22 cellular contexts compared by ENCODE assay signal in genomic region chr2:203734276-203734983, GRCh38. TPM values are rescaled to one million over a fixed set of nuclear protein-coding genes. Genes with fewer than 3 reads are reported as not detected.
DNase-seq lines count a peak whose midpoint lies in the region; ATAC-seq and TF ChIP-seq lines count a peak whose summit lies in the region.
"Had no signal": no experiment of that assay in that cellular context is flagged by ENCODE, and none has a peak within 500 bp of the region (broad histone marks: within the 10 kb centered on the region; RNA-seq: fewer than 3 reads in every experiment).

No MANE protein-coding gene starts in this region.

- no peak overlapping the region for H3K14ac ChIP-seq in H9 (ENCODE audit: insufficient read depth, low read length)

- peak overlapping the region; percentile 43 for H3K4me3 Mint-ChIP-seq in activated T-cell treated with anti-CD3 and anti-CD28 coated beads, Interleukin-2, amount 50 U/mL, for 24 hours
- H3K4me3 Mint-ChIP-seq in H9: no peak overlapping the region; a peak in 1 of 5 replicates
- H3K4me3 Mint-ChIP-seq in naive thymus-derived CD8-positive, alpha-beta T cell: no peak overlapping the region
- H3K4me3 Mint-ChIP-seq: CD14-positive monocyte; stimulated activated naive B cell treated with anti-CD40 and anti-IgM and Interleukin-4, amounts not matched to agents 10 μg/mL and 1 μg/mL and 100 μg/mL, for 72 hours had no signal

- no peak for TF ChIP-seq POLR2A in heart left ventricle (IDR thresholded peaks at IDR 0.05)

- H3K4me3 ChIP-seq in psoas muscle (no peak overlapping the region), colonic mucosa (no peak overlapping the region), heart left ventricle (no peak overlapping the region)
- H3K4me3 ChIP-seq: upper lobe of right lung had no signal

- H2BK15ac ChIP-seq in H9 (ENCODE audit: low read depth, low read length): no peak overlapping the region

- H4K91ac ChIP-seq in H9 (ENCODE audit: insufficient read length, low read depth, low read length): no peak overlapping the region

- H3K27ac ChIP-seq in H9 (ENCODE audit: insufficient read length, low read depth, low read length) (no peak overlapping the region), psoas muscle (no peak overlapping the region), colonic mucosa (no peak overlapping the region), heart left ventricle (no peak overlapping the region)
- H3K27ac ChIP-seq: upper lobe of right lung had no signal

- no peak for ATAC-seq in naive thymus-derived CD8-positive, alpha-beta T cell
- no peak for ATAC-seq in psoas muscle
- no peak for ATAC-seq in heart left ventricle
- ATAC-seq: HCT116; stimulated activated naive B cell treated with anti-CD40 and anti-IgM and Interleukin-4, amounts not matched to agents 10 μg/mL and 1 μg/mL and 100 μg/mL, for 72 hours; upper lobe of right lung had no signal

- no peak overlapping the region for H4K8ac ChIP-seq in H9 (replicated peaks; ENCODE audit: insufficient read length, low read depth, low read length)

- H2AFZ ChIP-seq in H9 (ENCODE audit: low read length): no peak overlapping the region

- peak; percentile 61 for DNase-seq in activated T-cell treated with anti-CD3 and anti-CD28 coated beads, Interleukin-2, amount 50 U/mL, for 24 hours
- no peak for DNase-seq in activated T-cell treated with anti-CD3 and anti-CD28 coated beads, Interleukin-2, amount 50 U/mL, for 1 hour
- DNase-seq in H9 (peak; percentile 28), psoas muscle (no peak), colonic mucosa (no peak), heart left ventricle (no peak)
- peak; percentile 50 for DNase-seq in activated naive CD4-positive, alpha-beta T cell treated with anti-CD3 and anti-CD28 coated beads, Interleukin-2, amount 50 U/mL, for 16 hours
- no peak for DNase-seq in naive thymus-derived CD8-positive, alpha-beta T cell
- DNase-seq: foreskin melanocyte; KBM-7; midbrain; NCI-H2029 treated with DMSO at 0.1 percent for 48 hours; NCI-H446 treated with DMSO at 0.1 percent for 48 hours; stimulated activated naive B cell treated with anti-CD40 and anti-IgM and Interleukin-4, amounts not matched to agents 10 μg/mL and 1 μg/mL and 100 μg/mL, for 72 hours; upper lobe of right lung had no signal

- TF ChIP-seq CTCF in H9 (conservative IDR thresholded peaks at IDR 0.05) (no peak), psoas muscle (IDR thresholded peaks at IDR 0.05) (no peak), colonic mucosa (IDR thresholded peaks at IDR 0.05) (no peak), heart left ventricle (IDR thresholded peaks at IDR 0.05) (no peak)

- POLR2A ChIA-PET in naive thymus-derived CD8-positive, alpha-beta T cell (lab: Charles Lee): interaction anchor here (1.5 to 5.9 kb wide), 3 partner anchors 15 to 33 kb away, joined by 4 to 77 read pairs (median 7); partner anchors contain the start of gene CD28

- H3T11ph ChIP-seq in H9 (ENCODE audit: low read length): no peak overlapping the region

- H3K27me3 ChIP-seq in H9 (ENCODE audit: insufficient read depth, low read length): no peaks in the 10 kb centered on the region
- H3K27me3 ChIP-seq in psoas muscle (ENCODE audit: insufficient read depth in 3 of 3, low read length in 2 of 3): no peaks in the 10 kb centered on the region
- H3K27me3 ChIP-seq in colonic mucosa: no peaks in the 10 kb centered on the region
- no peaks in the 10 kb centered on the region for H3K27me3 ChIP-seq in heart left ventricle
- H3K27me3 ChIP-seq: upper lobe of right lung had no signal

- intact Hi-C loops in psoas muscle (cut with DNase I) (loop anchor here in 1 of 2 donors (5.0 kb wide), 1 partner anchor 47 kb away; no protein-coding TSS in a partner anchor), colonic mucosa (cut with DNase I) (no loop called here), heart left ventricle (cut with DNase I) (no loop called here)

- H3K18ac ChIP-seq in H9 (ENCODE audit: insufficient read length, low read depth, low read length): no peak overlapping the region

- peak overlapping the region; percentile 24 for H3K4me2 ChIP-seq in H9 (ENCODE audit: insufficient read depth, insufficient read length, low read length)

- no peak overlapping the region for H2BK120ac ChIP-seq in H9 (ENCODE audit: low read depth, low read length, poor library complexity, severe bottlenecking)

- H3K36me3 Mint-ChIP-seq in activated T-cell treated with anti-CD3 and anti-CD28 coated beads, Interleukin-2, amount 50 U/mL, for 24 hours (ENCODE audit: low read depth): peaks cover 97% of the 10 kb centered on the region
- H3K36me3 Mint-ChIP-seq in H9 (ENCODE audit: insufficient read depth in 1 of 3, low read depth in 3 of 3): no peaks in the 10 kb centered on the region
- peaks cover 47 to 89% (median 82%) of the 10 kb centered on the region in 3 donors for H3K36me3 Mint-ChIP-seq in naive thymus-derived CD8-positive, alpha-beta T cell
- H3K36me3 Mint-ChIP-seq: CD14-positive monocyte; stimulated activated naive B cell treated with anti-CD40 and anti-IgM and Interleukin-4, amounts not matched to agents 10 μg/mL and 1 μg/mL and 100 μg/mL, for 72 hours had no signal

- no peaks in the 10 kb centered on the region for H3K27me3 Mint-ChIP-seq in activated T-cell treated with anti-CD3 and anti-CD28 coated beads, Interleukin-2, amount 50 U/mL, for 24 hours
- no peaks in the 10 kb centered on the region for H3K27me3 Mint-ChIP-seq in H9 (ENCODE audit: low read depth)
- H3K27me3 Mint-ChIP-seq in naive thymus-derived CD8-positive, alpha-beta T cell: no peaks in the 10 kb centered on the region

- H3K9me3 ChIP-seq in H9 (ENCODE audit: control insufficient read depth, low read depth, low read length) (no peaks in the 10 kb centered on the region), psoas muscle (no peaks in the 10 kb centered on the region), colonic mucosa (no peaks in the 10 kb centered on the region), heart left ventricle (no peaks in the 10 kb centered on the region)
- H3K9me3 ChIP-seq: upper lobe of right lung had no signal

- no peaks in the 10 kb centered on the region for H3K79me2 ChIP-seq in H9 (ENCODE audit: insufficient read depth, low read length)

- H3K4me1 Mint-ChIP-seq in activated T-cell treated with anti-CD3 and anti-CD28 coated beads, Interleukin-2, amount 50 U/mL, for 24 hours (ENCODE audit: low read depth): peaks cover 100% of the 10 kb centered on the region
- H3K4me1 Mint-ChIP-seq in H9: peaks cover 14 to 22% of the 10 kb centered on the region in 2 experiments
- peaks cover 43 to 92% (median 90%) of the 10 kb centered on the region in 4 donors for H3K4me1 Mint-ChIP-seq in naive thymus-derived CD8-positive, alpha-beta T cell
- H3K4me1 Mint-ChIP-seq: CD14-positive monocyte; stimulated activated naive B cell treated with anti-CD40 and anti-IgM and Interleukin-4, amounts not matched to agents 10 μg/mL and 1 μg/mL and 100 μg/mL, for 72 hours had no signal

- no peak overlapping the region for H2BK20ac ChIP-seq in H9 (ENCODE audit: low read depth, low read length, poor library complexity, severe bottlenecking)

- no peaks in the 10 kb centered on the region for H3K79me1 ChIP-seq in H9 (ENCODE audit: insufficient read depth, low read depth, low read length, poor library complexity, severe bottlenecking)

- peaks cover 9% of the 10 kb centered on the region for H3K9me3 Mint-ChIP-seq in activated T-cell treated with anti-CD3 and anti-CD28 coated beads, Interleukin-2, amount 50 U/mL, for 24 hours
- H3K9me3 Mint-ChIP-seq in H9: no peaks in the 10 kb centered on the region
- H3K9me3 Mint-ChIP-seq in naive thymus-derived CD8-positive, alpha-beta T cell: no peaks in the 10 kb centered on the region
- H3K9me3 Mint-ChIP-seq: stimulated activated naive B cell treated with anti-CD40 and anti-IgM and Interleukin-4, amounts not matched to agents 10 μg/mL and 1 μg/mL and 100 μg/mL, for 72 hours had no signal

- no peak overlapping the region for H2AK5ac ChIP-seq in H9 (ENCODE audit: insufficient read length, low read length)

- H3K4ac ChIP-seq in H9 (ENCODE audit: low read depth, low read length): no peak overlapping the region

- H2BK12ac ChIP-seq in H9 (ENCODE audit: insufficient read length, low read depth, low read length): no peak overlapping the region

- H3K36me3 ChIP-seq in psoas muscle (ENCODE audit: insufficient read depth in 1 of 2, low read depth in 1 of 2) (no peaks in the 10 kb centered on the region), colonic mucosa (no peaks in the 10 kb centered on the region), heart left ventricle (no peaks in the 10 kb centered on the region)
- H3K36me3 ChIP-seq: upper lobe of right lung had no signal

- H3K56ac ChIP-seq in H9 (ENCODE audit: insufficient read length, low read depth, low read length): no peak overlapping the region

- H3K23me2 ChIP-seq in H9 (ENCODE audit: insufficient read length, low read depth, low read length, poor library complexity, severe bottlenecking): no peaks in the 10 kb centered on the region

- H4K5ac ChIP-seq in H9 (ENCODE audit: insufficient read length, low read depth, low read length): no peak overlapping the region

- no peak overlapping the region for H2BK5ac ChIP-seq in H9 (ENCODE audit: insufficient read length, low read length)

- H4K20me1 ChIP-seq in H9 (ENCODE audit: control insufficient read depth, insufficient read depth, insufficient read length): no peaks in the 10 kb centered on the region

- H3K9ac ChIP-seq in H9 (ENCODE audit: extremely low read depth, insufficient read length, low read length) (no peak overlapping the region), colonic mucosa (ENCODE audit: low read depth in 2 of 2, low read length in 2 of 2) (no peak overlapping the region)

- H3K4me1 ChIP-seq in H9 (ENCODE audit: insufficient read depth, low read length) (no peaks in the 10 kb centered on the region), psoas muscle (peaks cover 33% of the 10 kb centered on the region), colonic mucosa (no peaks in the 10 kb centered on the region), heart left ventricle (peaks cover 0 to 16% (median 0%) of the 10 kb centered on the region in 12 donors)
- H3K4me1 ChIP-seq: upper lobe of right lung had no signal

- H3K23ac ChIP-seq in H9 (ENCODE audit: insufficient read length, low read depth, low read length): no peak overlapping the region

- peak overlapping the region; percentile 99 for H3K27ac Mint-ChIP-seq in activated T-cell treated with anti-CD3 and anti-CD28 coated beads, Interleukin-2, amount 50 U/mL, for 24 hours
- peak overlapping the region in 2 of 3 experiments; percentile 37 to 90; a peak in 4 of 7 replicates for H3K27ac Mint-ChIP-seq in H9
- peak overlapping the region; percentile 44 to 98 (median 74) for H3K27ac Mint-ChIP-seq in naive thymus-derived CD8-positive, alpha-beta T cell
- H3K27ac Mint-ChIP-seq: CD14-positive monocyte; stimulated activated naive B cell treated with anti-CD40 and anti-IgM and Interleukin-4, amounts not matched to agents 10 μg/mL and 1 μg/mL and 100 μg/mL, for 72 hours had no signal

- WGBS in H9 (ENCODE audit: extremely low coverage, insufficient read length, low lambda C conversion rate): no CpG with 5 or more reads among the region's 12 CpGs
- 97 to 100% (median 98%) methylated on average over 12 of the region's 12 CpGs for WGBS in psoas muscle, 3 donors
- 98 to 99% (median 98%) methylated on average over 12 of the region's 12 CpGs for WGBS in heart left ventricle, 4 donors

RNA-seq across cellular contexts. Expression of gene CD28, which starts 28.0 kb away (rescaled TPM):
- total RNA-seq in H9 (2021) (not detected in 2 replicates), psoas muscle (under 1 TPM; 0.17 to 0.71 (median 0.45) TPM), colonic mucosa (1 to 10 TPM; 1.5 to 1.9 TPM), heart left ventricle (10 to 100 TPM in 1 of 9 donors, 1 to 10 TPM in 3, under 1 TPM in 5; 0.16 to 11.2 (median 0.83) TPM)
- 100 to 1,000 TPM; 128 to 133 TPM for total RNA-seq in naive thymus-derived CD8-positive, alpha-beta T cell
- 10 to 100 TPM; 15.8 to 32.0 (median 29.3) TPM for polyA plus RNA-seq in naive thymus-derived CD8-positive, alpha-beta T cell
- polyA plus RNA-seq in psoas muscle (under 1 TPM; 0.01 to 0.09 (median 0.03) TPM), heart left ventricle (under 1 TPM; 0.08 to 0.21 TPM)
- total RNA-seq: bronchial epithelial cell, Daoy, epithelial cell of proximal tubule, renal cortical epithelial cell, RPMI7951 had no signal

Comparison
In these comparisons a context has a peak if more than half of its experiments do, and no peak if none do; other contexts are left out.
1. DNase-seq: peak in activated T-cell treated with anti-CD3 and anti-CD28 coated beads, Interleukin-2, amount 50 U/mL, for 24 hours (single experiment), H9 (single experiment) and activated naive CD4-positive, alpha-beta T cell treated with anti-CD3 and anti-CD28 coated beads, Interleukin-2, amount 50 U/mL, for 16 hours (single experiment); none in activated T-cell treated with anti-CD3 and anti-CD28 coated beads, Interleukin-2, amount 50 U/mL, for 1 hour (single experiment), naive thymus-derived CD8-positive, alpha-beta T cell (0 of 10), psoas muscle (0 of 2), colonic mucosa (single experiment) and heart left ventricle (0 of 5).
2. RNA of gene CD28, which starts 28.0 kb away (total RNA-seq): 128 to 133 TPM in naive thymus-derived CD8-positive, alpha-beta T cell; 1.5 to 1.9 TPM in colonic mucosa, 0.16 to 11.2 TPM in heart left ventricle, 0.17 to 0.71 TPM in psoas muscle and not detected in H9; every median in the first group is over 10 times any median in the second.
3. Peak in every context shown above with its lines, with median percentiles within 50 percentile points of each other: H3K27ac Mint-ChIP-seq.